In genomic region chr10:110317866-110318850, GRCh38 we compare ENCODE assay signal across 27 cellular contexts. TPM values are rescaled to one million over a fixed set of nuclear protein-coding genes. Genes with fewer than 3 reads are reported as not detected.
DNase-seq lines count a peak whose midpoint lies in the region; ATAC-seq and TF ChIP-seq lines count a peak whose summit lies in the region.
"Had no signal": no experiment of that assay in that cellular context is flagged by ENCODE, and none has a peak within 500 bp of the region (broad histone marks: within the 10 kb centered on the region; RNA-seq: fewer than 3 reads in every experiment).

No MANE protein-coding gene starts in this region.

- no peak overlapping the region for H3K4me3 Mint-ChIP-seq in nephron progenitor cell
- H3K4me3 Mint-ChIP-seq: CD8-positive, alpha-beta T cell; immature natural killer cell had no signal

- H3K27me3 ChIP-seq in Panc1 (ENCODE audit: control insufficient read depth, insufficient read depth, low read length) = no peaks in the 10 kb centered on the region
- H3K27me3 ChIP-seq in foreskin keratinocyte = no peaks in the 10 kb centered on the region
- H3K27me3 ChIP-seq: gastrocnemius medialis, upper lobe of right lung had no signal

- peaks cover 20% of the 10 kb centered on the region for H3K36me3 Mint-ChIP-seq in nephron progenitor cell (ENCODE audit: low read depth)
- H3K36me3 Mint-ChIP-seq: CD8-positive, alpha-beta T cell had no signal

- TF ChIP-seq CTCF in Panc1 (IDR thresholded peaks at IDR 0.05) = no peak
- no peak for TF ChIP-seq CTCF in nephron progenitor cell (IDR thresholded peaks at IDR 0.05)
- TF ChIP-seq CTCF in foreskin keratinocyte (conservative IDR thresholded peaks at IDR 0.05) = no peak

- H3K27ac ChIP-seq in Panc1 (ENCODE audit: low read length) (no peak overlapping the region), foreskin keratinocyte (no peak overlapping the region)
- H3K27ac ChIP-seq: gastrocnemius medialis, psoas muscle, upper lobe of right lung had no signal

- peaks cover 7% of the 10 kb centered on the region; the same call in 1 of the 2 replicates for H3K9me3 ChIP-seq in Panc1 (ENCODE audit: control insufficient read depth, insufficient read depth, low read depth, low read length)
- H3K9me3 ChIP-seq: gastrocnemius medialis, HAP-1, psoas muscle, upper lobe of right lung had no signal

- POLR2A ChIA-PET in Panc1 (lab: Charles Lee) = no interaction called here

- H3K4me3 ChIP-seq in Panc1 (ENCODE audit: low read depth in 2 of 2, low read length in 2 of 2) = no peak overlapping the region
- H3K4me3 ChIP-seq: gastrocnemius medialis, HAP-1, psoas muscle, upper lobe of right lung had no signal

- DNase-seq in activated CD4-positive, alpha-beta T cell treated with anti-CD3 and anti-CD28 coated beads for 48 hours = peak; percentile 23
- DNase-seq in activated CD4-positive, alpha-beta T cell treated with anti-CD3 and anti-CD28 coated beads, Interleukin-2, amount 50 U/mL, for 4 hours = no peak
- DNase-seq in Panc1 (ENCODE audit: low read depth, low spot score) (no peak), nephron progenitor cell (no peak), foreskin keratinocyte (no peak)
- no peak for DNase-seq in stimulated activated CD4-positive, alpha-beta T cell treated with anti-CD3 and anti-CD28 coated beads, Interleukin-15, amount 100 ng/mL, for 24 hours
- DNase-seq: 8988T; CD8-positive, alpha-beta T cell; gastrocnemius medialis; hippocampal formation; immature natural killer cell; MM.1S; NCI-H1417 treated with DMSO at 0.1 percent for 48 hours; NCI-H2107; NCI-H446; NCI-H82; nucleus accumbens; PC-3; psoas muscle; SHP77 treated with DMSO at 0.1 percent for 48 hours; stimulated activated CD8-positive, alpha-beta memory T cell treated with anti-CD3 and anti-CD28 coated beads, Interleukin-4, amount 100 ng/mL, for 48 hours; SW 1271; upper lobe of right lung had no signal

- H3K36me3 ChIP-seq in Panc1 (ENCODE audit: control insufficient read depth, insufficient read depth, low read length) = no peaks in the 10 kb centered on the region
- H3K36me3 ChIP-seq: gastrocnemius medialis, HAP-1, upper lobe of right lung had no signal

- no TSS peak for BruUV-seq in Panc1 (replicated peaks; lab: Mats Ljungman, UMichigan)

- no peaks in the 10 kb centered on the region for H3K4me1 ChIP-seq in Panc1 (ENCODE audit: control insufficient read depth, insufficient read depth, low read length)
- peaks cover 10% of the 10 kb centered on the region for H3K4me1 ChIP-seq in foreskin keratinocyte
- H3K4me1 ChIP-seq: gastrocnemius medialis, HAP-1, psoas muscle, upper lobe of right lung had no signal

- CTCF ChIA-PET in Panc1 (lab: Charles Lee) = no interaction called here

- in situ Hi-C loops in Panc1 (cut with HindIII; ENCODE audit: low pct_unique_long_range_greater_than_20kb, low sequenced_read_pairs) = no loop called here

- ATAC-seq in GM19463 (IDR thresholded peaks at IDR 0.05; ENCODE audit: unreplicated experiment) (peak; percentile 84), Panc1 (peak; percentile 30; the same call in 1 of the 2 replicates), HG02840 (IDR thresholded peaks at IDR 0.05; ENCODE audit: low FRiP score, unreplicated experiment) (no peak), foreskin keratinocyte (no peak)
- ATAC-seq: CD8-positive, alpha-beta T cell; gastrocnemius medialis; left lobe of liver; PC-3; psoas muscle; upper lobe of right lung had no signal

- H3K27me3 Mint-ChIP-seq in nephron progenitor cell (ENCODE audit: low read depth, poor library complexity) = peaks cover 5% of the 10 kb centered on the region

- H3K27ac Mint-ChIP-seq in nephron progenitor cell = peak overlapping the region; percentile 17
- H3K27ac Mint-ChIP-seq: CD8-positive, alpha-beta T cell; immature natural killer cell had no signal

- H3K9me3 Mint-ChIP-seq in nephron progenitor cell = peaks cover 36% of the 10 kb centered on the region

- intact Hi-C loops in Panc1 (cut with micrococcal nuclease; ENCODE audit: unreplicated experiment) = no loop called here

- H3K4me1 Mint-ChIP-seq in nephron progenitor cell = peaks cover 10% of the 10 kb centered on the region
- H3K4me1 Mint-ChIP-seq: immature natural killer cell had no signal

RNA-seq across cellular contexts. Expression of gene SMNDC1, which starts 13.4 kb away (rescaled TPM):
- total RNA-seq in Panc1 (2021; ENCODE audit: unreplicated experiment) = 62.2 TPM
- polyA plus RNA-seq in Panc1 (2012; ENCODE audit: insufficient read length) = 51.6 TPM
- 15.3 and 17.5 TPM in 2 replicates for total RNA-seq in foreskin keratinocyte
- 14.3 and 18.1 TPM in 2 replicates for polyA plus RNA-seq in foreskin keratinocyte

Comparison
In these comparisons a context has a peak if more than half of its experiments do, and no peak if none do; other contexts are left out.
1. ATAC-seq: peak in GM19463 (single experiment) and Panc1 (single experiment); none in HG02840 (single experiment) and foreskin keratinocyte (single experiment).